Comparison of ENCODE assay signal across 9 cellular contexts in genomic region chr13:33110386-33110712, GRCh38.
DNase-seq lines count a peak whose midpoint lies in the region; ATAC-seq and TF ChIP-seq lines count a peak whose summit lies in the region.
"Had no signal": no experiment of that assay in that cellular context is flagged by ENCODE, and none has a peak within 500 bp of the region (broad histone marks: within the 10 kb centered on the region; RNA-seq: fewer than 3 reads in every experiment).

No MANE protein-coding gene starts in this region.

- H3K36me3 ChIP-seq in BLaER1 (no peaks in the 10 kb centered on the region), SU-DHL-6 (ENCODE audit: low read length) (no peaks in the 10 kb centered on the region), skeletal muscle satellite cell (ENCODE audit: insufficient read depth, low read length) (peaks cover 100% of the 10 kb centered on the region)

- peaks cover 1% of the 10 kb centered on the region for H3K27me3 Mint-ChIP-seq in activated T-helper 1 cell treated with anti-CD3 and anti-CD28 coated beads, Interleukin-12 subunit alpha, Interleukin-12 subunit beta, Interleukin-2, Interleukin-4 antibody, amounts not matched to agents 30 ng/mL and 10 ng/mL and 1 ng/mL, durations not matched to agents 14 hours and 24 hours and 36 hours (ENCODE audit: insufficient read depth)

- no peak overlapping the region for H3K4me3 ChIP-seq in BLaER1
- H3K4me3 ChIP-seq in SU-DHL-6 (ENCODE audit: insufficient read depth, low read length, poor library complexity, severe bottlenecking): peak overlapping the region; percentile 25
- H3K4me3 ChIP-seq in skeletal muscle satellite cell (ENCODE audit: low read length): no peak overlapping the region

- no peaks in the 10 kb centered on the region for H3K9me3 ChIP-seq in BLaER1
- H3K9me3 ChIP-seq in SU-DHL-6 (ENCODE audit: insufficient read depth, low read length): no peaks in the 10 kb centered on the region
- no peaks in the 10 kb centered on the region for H3K9me3 ChIP-seq in skeletal muscle satellite cell (replicated peaks; ENCODE audit: low read length)

- no peaks in the 10 kb centered on the region for H3K27me3 ChIP-seq in BLaER1
- no peaks in the 10 kb centered on the region for H3K27me3 ChIP-seq in SU-DHL-6 (ENCODE audit: low read length)
- no peaks in the 10 kb centered on the region for H3K27me3 ChIP-seq in skeletal muscle satellite cell (ENCODE audit: control insufficient read depth, insufficient read depth, low read length)

- H3K4me3 Mint-ChIP-seq in activated T-helper 1 cell treated with anti-CD3 and anti-CD28 coated beads, Interleukin-12 subunit alpha, Interleukin-12 subunit beta, Interleukin-2, Interleukin-4 antibody, amounts not matched to agents 30 ng/mL and 10 ng/mL and 1 ng/mL, durations not matched to agents 14 hours and 24 hours and 36 hours: no peak overlapping the region

- TF ChIP-seq CTCF in SU-DHL-6 (IDR thresholded peaks at IDR 0.05; ENCODE audit: insufficient read depth, low read length, poor library complexity, severe bottlenecking): no peak

- H3F3A ChIP-seq in SU-DHL-6 (ENCODE audit: insufficient read depth): 0 out of 2 replicates have a peak, but pooled peaks cover 4% of the 10 kb centered on the region

- no peaks in the 10 kb centered on the region for H3K79me2 ChIP-seq in SU-DHL-6 (ENCODE audit: insufficient read depth, low read length)

- H3K9me3 Mint-ChIP-seq in activated T-helper 1 cell treated with anti-CD3 and anti-CD28 coated beads, Interleukin-12 subunit alpha, Interleukin-12 subunit beta, Interleukin-2, Interleukin-4 antibody, amounts not matched to agents 30 ng/mL and 10 ng/mL and 1 ng/mL, durations not matched to agents 14 hours and 24 hours and 36 hours: no peaks in the 10 kb centered on the region
- no peaks in the 10 kb centered on the region for H3K9me3 Mint-ChIP-seq in activated naive CD4-positive, alpha-beta T cell treated with anti-CD3 and anti-CD28 coated beads, Interleukin-2, amount 50 U/mL, for 72 hours

- no peak overlapping the region for H3K27ac Mint-ChIP-seq in activated T-helper 1 cell treated with anti-CD3 and anti-CD28 coated beads, Interleukin-12 subunit alpha, Interleukin-12 subunit beta, Interleukin-2, Interleukin-4 antibody, amounts not matched to agents 30 ng/mL and 10 ng/mL and 1 ng/mL, durations not matched to agents 14 hours and 24 hours and 36 hours
- no peak overlapping the region for H3K27ac Mint-ChIP-seq in activated naive CD4-positive, alpha-beta T cell treated with anti-CD3 and anti-CD28 coated beads, Interleukin-2, amount 50 U/mL, for 72 hours

- no peak overlapping the region for H3K27ac ChIP-seq in BLaER1
- peak overlapping the region; percentile 66 for H3K27ac ChIP-seq in SU-DHL-6 (ENCODE audit: low read depth, low read length)

- H3K9ac ChIP-seq in BLaER1: no peak overlapping the region
- H3K9ac ChIP-seq in SU-DHL-6 (ENCODE audit: low read length): peak overlapping the region; percentile 41
- peak overlapping the region; percentile 44 for H3K9ac ChIP-seq in skeletal muscle satellite cell (ENCODE audit: low read depth, low read length)

- H3K4me1 Mint-ChIP-seq in activated T-helper 1 cell treated with anti-CD3 and anti-CD28 coated beads, Interleukin-12 subunit alpha, Interleukin-12 subunit beta, Interleukin-2, Interleukin-4 antibody, amounts not matched to agents 30 ng/mL and 10 ng/mL and 1 ng/mL, durations not matched to agents 14 hours and 24 hours and 36 hours (ENCODE audit: low read depth): no peaks in the 10 kb centered on the region

- DNase-seq in left cardiac atrium (no peak), epidermal melanocyte (ENCODE audit: insufficient read length, low spot score) (no peak)
- DNase-seq in activated T-helper 1 cell treated with anti-CD3 and anti-CD28 coated beads, Interleukin-12 subunit alpha, Interleukin-12 subunit beta, Interleukin-2, Interleukin-4 antibody, amounts not matched to agents 30 ng/mL and 10 ng/mL and 1 ng/mL, durations not matched to agents 14 hours and 24 hours and 36 hours (ENCODE audit: low spot score): no peak
- no peak for DNase-seq in activated naive CD4-positive, alpha-beta T cell treated with anti-CD3 and anti-CD28 coated beads, Interleukin-2, amount 50 U/mL, for 72 hours (ENCODE audit: low spot score in 2 of 2)
- DNase-seq: NCI-H1105 treated with DMSO at 0.1 percent for 48 hours had no signal

- no peaks in the 10 kb centered on the region for H3K9me2 ChIP-seq in SU-DHL-6 (replicated peaks; ENCODE audit: insufficient read depth, low read length)

- intact Hi-C loops in left cardiac atrium (cut with DNase I): no loop called here
- intact Hi-C loops in activated T-helper 1 cell treated with anti-CD3 and anti-CD28 coated beads, Interleukin-12 subunit alpha, Interleukin-12 subunit beta, Interleukin-2, Interleukin-4 antibody, amounts not matched to agents 30 ng/mL and 10 ng/mL and 1 ng/mL, durations not matched to agents 14 hours and 24 hours and 36 hours (cut with micrococcal nuclease): no loop called here

- H4K20me1 ChIP-seq in BLaER1 (no peaks in the 10 kb centered on the region), SU-DHL-6 (ENCODE audit: low read depth, low read length) (no peaks in the 10 kb centered on the region)

- peaks cover 4% of the 10 kb centered on the region for H3K36me3 Mint-ChIP-seq in activated T-helper 1 cell treated with anti-CD3 and anti-CD28 coated beads, Interleukin-12 subunit alpha, Interleukin-12 subunit beta, Interleukin-2, Interleukin-4 antibody, amounts not matched to agents 30 ng/mL and 10 ng/mL and 1 ng/mL, durations not matched to agents 14 hours and 24 hours and 36 hours (ENCODE audit: low read depth)
- H3K36me3 Mint-ChIP-seq in activated naive CD4-positive, alpha-beta T cell treated with anti-CD3 and anti-CD28 coated beads, Interleukin-2, amount 50 U/mL, for 72 hours: no peaks in the 10 kb centered on the region

- H2AFZ ChIP-seq in SU-DHL-6 (ENCODE audit: low read depth, low read length, severe bottlenecking): peak overlapping the region; percentile 92

- H3K4me2 ChIP-seq in BLaER1 (peak overlapping the region; percentile 27; the same call in 1 of the 2 replicates), SU-DHL-6 (ENCODE audit: low read depth, low read length, poor library complexity, severe bottlenecking) (peak overlapping the region; percentile 61), skeletal muscle satellite cell (ENCODE audit: low read length) (peak overlapping the region; percentile 39)

- ATAC-seq in left cardiac atrium (peak; percentile 17 to 32), HG02623 (IDR thresholded peaks at IDR 0.05; ENCODE audit: unreplicated experiment) (no peak)
- ATAC-seq in activated naive CD4-positive, alpha-beta T cell treated with anti-CD3 and anti-CD28 coated beads, Interleukin-2, amount 50 U/mL, for 72 hours: no peak

- H3K4me1 ChIP-seq in BLaER1 (peaks cover 11% of the 10 kb centered on the region; the same call in 1 of the 2 replicates), skeletal muscle satellite cell (ENCODE audit: control insufficient read depth, insufficient read depth, low read length) (peaks cover 57% of the 10 kb centered on the region)

Comparison
In these comparisons a context has a peak if more than half of its experiments do, and no peak if none do; other contexts are left out.
1. ATAC-seq: peak in left cardiac atrium (2 of 2); none in HG02623 (single experiment) and activated naive CD4-positive, alpha-beta T cell treated with anti-CD3 and anti-CD28 coated beads, Interleukin-2, amount 50 U/mL, for 72 hours (0 of 2).
2. Peak in every context shown above with its lines, with median percentiles within 50 percentile points of each other: H3K4me2 ChIP-seq.